Comparison of ENCODE assay signal across 9 cellular contexts in the genomic region with DNA sequence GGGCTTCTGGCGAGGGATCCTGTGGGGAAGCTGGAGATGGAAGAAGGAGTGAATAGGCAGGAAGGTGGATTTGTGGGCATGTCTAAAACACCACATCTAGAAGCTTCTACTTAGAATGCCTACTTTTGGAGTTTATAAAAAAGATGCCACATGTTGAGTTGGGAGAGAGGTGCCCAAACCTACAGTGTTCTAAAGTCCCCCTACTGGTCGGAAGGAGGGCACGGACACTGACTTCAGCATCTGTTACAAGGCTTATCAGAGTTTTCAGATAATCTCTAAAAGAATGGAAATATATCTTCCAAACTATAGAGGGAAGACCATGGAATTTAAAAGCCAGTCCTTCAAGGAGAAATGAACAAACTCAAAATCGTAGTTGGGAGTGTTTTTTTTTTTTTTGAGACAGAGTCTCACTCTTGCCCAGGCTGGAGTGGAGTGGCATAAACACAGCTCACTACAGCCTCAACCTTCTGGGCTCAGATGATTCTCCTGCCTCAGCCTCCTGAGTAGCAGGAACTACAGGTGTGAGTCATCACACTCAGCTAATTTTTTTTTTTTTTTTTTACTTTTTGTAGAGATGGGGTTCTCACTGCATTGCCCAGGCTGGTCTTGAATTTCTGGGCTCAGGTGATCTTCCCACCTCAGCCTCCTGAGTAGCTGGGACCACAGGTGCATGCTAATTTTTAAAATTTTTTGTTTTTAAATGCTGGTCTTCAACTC. TPM values are rescaled to one million over a fixed set of nuclear protein-coding genes. Genes with fewer than 3 reads are reported as not detected.
A peak's percentile ranks its signal among the peaks of the same experiment; 100 is the strongest.
DNase-seq lines count a peak whose midpoint lies in the region; ATAC-seq and TF ChIP-seq lines count a peak whose summit lies in the region.
"Had no signal": no experiment of that assay in that cellular context is flagged by ENCODE, and none has a peak within 500 bp of the region (broad histone marks: within the 10 kb centered on the region; RNA-seq: fewer than 3 reads in every experiment).

No MANE protein-coding gene starts in this region.

- H3K4me3 ChIP-seq in OCI-LY3 (ENCODE audit: low read length) (no peak overlapping the region), fibroblast of mammary gland (ENCODE audit: control insufficient read depth, low read depth, low read length) (no peak overlapping the region), tibial artery (no peak overlapping the region)

- no peaks in the 10 kb centered on the region for H3K79me2 ChIP-seq in OCI-LY3 (ENCODE audit: low read length)

- peaks cover 4% of the 10 kb centered on the region for H3K4me1 Mint-ChIP-seq in activated CD8-positive, alpha-beta memory T cell treated with anti-CD3 and anti-CD28 coated beads, Interleukin-2, amount 10 ng/mL, durations not matched to agents 7 days and 5 days
- H3K4me1 Mint-ChIP-seq in type B pancreatic cell (ENCODE audit: unreplicated experiment): no peaks in the 10 kb centered on the region

- no peaks in the 10 kb centered on the region for H4K20me1 ChIP-seq in OCI-LY3 (ENCODE audit: insufficient read depth, low read length)

- H3K4me3 Mint-ChIP-seq in activated CD8-positive, alpha-beta memory T cell treated with anti-CD3 and anti-CD28 coated beads, Interleukin-2, amount 10 ng/mL, durations not matched to agents 7 days and 5 days: no peak overlapping the region
- no peak overlapping the region for H3K4me3 Mint-ChIP-seq in type B pancreatic cell

- no peaks in the 10 kb centered on the region for H3K9me3 Mint-ChIP-seq in activated CD8-positive, alpha-beta memory T cell treated with anti-CD3 and anti-CD28 coated beads, Interleukin-2, amount 10 ng/mL, durations not matched to agents 7 days and 5 days (ENCODE audit: low read depth)
- no peaks in the 10 kb centered on the region for H3K9me3 Mint-ChIP-seq in type B pancreatic cell

- peak; percentile 43 for DNase-seq in activated CD8-positive, alpha-beta memory T cell treated with anti-CD3 and anti-CD28 coated beads, Interleukin-2, amount 50 U/mL, for 48 hours
- no peak for DNase-seq in activated CD8-positive, alpha-beta memory T cell treated with anti-CD3 and anti-CD28 coated beads, Interleukin-2, amount 10 ng/mL, durations not matched to agents 7 days and 5 days
- DNase-seq in fibroblast of mammary gland (ENCODE audit: low read depth): no peak
- no peak for DNase-seq in type B pancreatic cell (ENCODE audit: extremely low spot score, unreplicated experiment)
- no peak for DNase-seq in cerebellum (ENCODE audit: low spot score)
- no peak for DNase-seq in tibial artery
- DNase-seq: SHP77 had no signal

- H3K27me3 ChIP-seq in OCI-LY3 (ENCODE audit: low read depth, low read length): no peaks in the 10 kb centered on the region
- H3K27me3 ChIP-seq in tibial artery: no peaks in the 10 kb centered on the region

- intact Hi-C loops in tibial artery (cut with DNase I; ENCODE audit: low total_unique reads): no loop called here

- H3K9me3 ChIP-seq in OCI-LY3 (ENCODE audit: insufficient read depth, low read length) (no peaks in the 10 kb centered on the region), tibial artery (no peaks in the 10 kb centered on the region)

- TF ChIP-seq CTCF in OCI-LY3 (IDR thresholded peaks at IDR 0.05; ENCODE audit: low read depth, low read length): peak; percentile 31
- peak; percentile 32 for TF ChIP-seq CTCF in fibroblast of mammary gland (conservative IDR thresholded peaks at IDR 0.05; ENCODE audit: control insufficient read depth, insufficient read depth, low read depth, low read length)
- TF ChIP-seq CTCF in type B pancreatic cell (conservative IDR thresholded peaks at IDR 0.05): peak; percentile 63
- no peak for TF ChIP-seq CTCF in tibial artery (IDR thresholded peaks at IDR 0.05)

- H3K4me1 ChIP-seq in OCI-LY3 (ENCODE audit: low read length) (no peaks in the 10 kb centered on the region), tibial artery (peaks cover 0 to 9% (median 1%) of the 10 kb centered on the region in 4 donors)

- H2AFZ ChIP-seq in OCI-LY3 (ENCODE audit: low read depth, low read length): no peak overlapping the region

- CTCF ChIA-PET in activated CD8-positive, alpha-beta memory T cell treated with anti-CD3 and anti-CD28 coated beads, Interleukin-2, amount 10 ng/mL, durations not matched to agents 7 days and 5 days (lab: Charles Lee): interaction anchor here (0.6 to 2.2 kb wide), 4 partner anchors 8 to 50 kb away, joined by 3 to 9 read pairs (median 4); a partner anchor contains a TSS

- no peaks in the 10 kb centered on the region for H3K27me3 Mint-ChIP-seq in activated CD8-positive, alpha-beta memory T cell treated with anti-CD3 and anti-CD28 coated beads, Interleukin-2, amount 10 ng/mL, durations not matched to agents 7 days and 5 days
- H3K27me3 Mint-ChIP-seq in type B pancreatic cell: no peaks in the 10 kb centered on the region

- H3K36me3 ChIP-seq in OCI-LY3 (replicated peaks; ENCODE audit: low read depth, low read length) (no peaks in the 10 kb centered on the region), tibial artery (peaks cover 0 to 8% (median 4%) of the 10 kb centered on the region in 3 donors)

- no peak overlapping the region for H3K27ac Mint-ChIP-seq in activated CD8-positive, alpha-beta memory T cell treated with anti-CD3 and anti-CD28 coated beads, Interleukin-2, amount 10 ng/mL, durations not matched to agents 7 days and 5 days
- no peak overlapping the region for H3K27ac Mint-ChIP-seq in type B pancreatic cell

- no peaks in the 10 kb centered on the region for H3K36me3 Mint-ChIP-seq in activated CD8-positive, alpha-beta memory T cell treated with anti-CD3 and anti-CD28 coated beads, Interleukin-2, amount 10 ng/mL, durations not matched to agents 7 days and 5 days
- no peaks in the 10 kb centered on the region for H3K36me3 Mint-ChIP-seq in type B pancreatic cell

- no peak overlapping the region for H3K4me2 ChIP-seq in OCI-LY3 (ENCODE audit: low read length)

- no peak for ATAC-seq in activated CD8-positive, alpha-beta memory T cell treated with anti-CD3 and anti-CD28 coated beads, Interleukin-2, amount 10 ng/mL, durations not matched to agents 7 days and 5 days
- ATAC-seq in HG02798 (IDR thresholded peaks at IDR 0.05; ENCODE audit: poor library complexity, unreplicated experiment): no peak

- H3K9ac ChIP-seq in OCI-LY3 (ENCODE audit: low read length): no peak overlapping the region

- H3K27ac ChIP-seq in OCI-LY3 (ENCODE audit: low read length): no peak overlapping the region
- H3K27ac ChIP-seq in tibial artery: no peak overlapping the region

RNA-seq across cellular contexts. Expression of a gene that starts 14.8 kb away (rescaled TPM):
- 1 to 10 TPM; 6.8 to 8.5 TPM for total RNA-seq in activated CD8-positive, alpha-beta memory T cell treated with anti-CD3 and anti-CD28 coated beads, Interleukin-2, amount 10 ng/mL, durations not matched to agents 7 days and 5 days
- total RNA-seq in type B pancreatic cell (ENCODE audit: low replicate concordance): 9.5 and 10.5 TPM in 2 replicates
- 10.8 TPM for total RNA-seq in cerebellum

RNA-seq across cellular contexts. Expression of a gene that starts 27.4 kb away (rescaled TPM):
- 10 to 100 TPM in 1 of 2 experiments, 1 to 10 TPM in 1; 5.7 to 10.4 TPM for total RNA-seq in activated CD8-positive, alpha-beta memory T cell treated with anti-CD3 and anti-CD28 coated beads, Interleukin-2, amount 10 ng/mL, durations not matched to agents 7 days and 5 days
- total RNA-seq in type B pancreatic cell (ENCODE audit: low replicate concordance) (17.2 and 48.9 TPM in 2 replicates), cerebellum (52.9 TPM)

RNA-seq across cellular contexts. Expression of a gene that starts 30.7 kb away (rescaled TPM):
- total RNA-seq in activated CD8-positive, alpha-beta memory T cell treated with anti-CD3 and anti-CD28 coated beads, Interleukin-2, amount 10 ng/mL, durations not matched to agents 7 days and 5 days: 1 to 10 TPM; 1.1 to 1.8 TPM
- 0.76 and 1.3 TPM in 2 replicates for total RNA-seq in type B pancreatic cell (ENCODE audit: low replicate concordance)
- total RNA-seq in cerebellum: 0.73 TPM

RNA-seq across cellular contexts. Expression of a gene that starts 40.4 kb away (rescaled TPM):
- total RNA-seq in activated CD8-positive, alpha-beta memory T cell treated with anti-CD3 and anti-CD28 coated beads, Interleukin-2, amount 10 ng/mL, durations not matched to agents 7 days and 5 days: 100 to 1,000 TPM; 262 to 325 TPM
- total RNA-seq in type B pancreatic cell (ENCODE audit: low replicate concordance) (133 and 174 TPM in 2 replicates), cerebellum (94.1 TPM)

Comparison
In these comparisons a context has a peak if more than half of its experiments do, and no peak if none do; other contexts are left out.
1. CTCF ChIP-seq: peak in OCI-LY3 (single experiment), fibroblast of mammary gland (single experiment) and type B pancreatic cell (single experiment); none in tibial artery (0 of 2).